In genomic region chr3:90129710-90130109, GRCh38 we compare ENCODE assay signal across 30 cellular contexts.
"Had no signal": no experiment of that assay in that cellular context is flagged by ENCODE, and none has a peak within 500 bp of the region (broad histone marks: within the 10 kb centered on the region; RNA-seq: fewer than 3 reads in every experiment).

No MANE protein-coding gene starts in this region.

- H3K4me3 ChIP-seq: neural progenitor cell, ovary, psoas muscle, skin epidermis, smooth muscle cell, spleen, thoracic aorta, thyroid gland, tibial nerve, upper lobe of left lung, vagina had no signal

- H3K4me2 ChIP-seq: neural progenitor cell had no signal

- FAIRE-seq: urothelium cell line had no signal

- H3K4me1 ChIP-seq: neural progenitor cell, parathyroid adenoma, psoas muscle, spleen, thyroid gland, tibial nerve, upper lobe of left lung, vagina had no signal

- H3K4me1 Mint-ChIP-seq: natural killer cell; stimulated activated memory B cell treated with anti-CD40 and anti-IgM and Interleukin-4, amounts not matched to agents 10 μg/mL and 1 μg/mL and 100 μg/mL, for 72 hours; stimulated activated naive CD8-positive, alpha-beta T cell treated with anti-CD3 and anti-CD28 coated beads, Interleukin-15, amount 100 ng/mL, for 72 hours had no signal

- H3K79me2 ChIP-seq: parathyroid adenoma had no signal

- H3K27me3 ChIP-seq: neural progenitor cell, ovary, spleen, thyroid gland, tibial nerve, upper lobe of left lung, vagina had no signal

- H3K36me3 ChIP-seq: neural progenitor cell, ovary, spleen, thoracic aorta, thyroid gland, tibial nerve, upper lobe of left lung, vagina had no signal

- DNase-seq: natural killer cell; occipital lobe; ovary; posterior cingulate gyrus; psoas muscle; right cardiac atrium; spleen; stimulated activated CD4-positive, alpha-beta T cell treated with anti-CD3 and anti-CD28 coated beads, Interleukin-12 subunit alpha, Interleukin-12 subunit beta, amount 100 ng/mL, for 4 hours; stimulated activated CD4-positive, alpha-beta T cell treated with anti-CD3 and anti-CD28 coated beads, Interleukin-1b, Interleukin-23, amount 100 ng/mL, for 48 hours; stimulated activated CD4-positive, alpha-beta T cell treated with anti-CD3 and anti-CD28 coated beads, Interleukin-4, amount 100 ng/mL, for 1 hour; stimulated activated CD4-positive, alpha-beta T cell treated with anti-CD3 and anti-CD28 coated beads, Interleukin-4, amount 100 ng/mL, for 4 hours; stimulated activated CD8-positive, alpha-beta memory T cell treated with anti-CD3 and anti-CD28 coated beads, Interleukin-4, amount 100 ng/mL, for 48 hours; stimulated activated naive CD4-positive, alpha-beta T cell; stimulated activated naive CD8-positive, alpha-beta T cell treated with anti-CD3 and anti-CD28 coated beads, Interleukin-15, amount 100 ng/mL, for 72 hours; stimulated activated naive CD8-positive, alpha-beta T cell treated with anti-CD3 and anti-CD28 coated beads, Interleukin-15, Interleukin-2, amounts not matched to agents 100 U/mL and 50 U/mL, for 24 hours; substantia nigra; thyroid gland; trophoblast cell; upper lobe of left lung had no signal

- H2AFZ ChIP-seq: neural progenitor cell, parathyroid adenoma had no signal

- H3K36me3 Mint-ChIP-seq: neural progenitor cell; stimulated activated memory B cell treated with anti-CD40 and anti-IgM and Interleukin-4, amounts not matched to agents 10 μg/mL and 1 μg/mL and 100 μg/mL, for 72 hours had no signal

- H3K27ac Mint-ChIP-seq: natural killer cell; nephron; neural progenitor cell; progenitor cell of endocrine pancreas; stimulated activated memory B cell treated with anti-CD40 and anti-IgM and Interleukin-4, amounts not matched to agents 10 μg/mL and 1 μg/mL and 100 μg/mL, for 72 hours; stimulated activated naive CD8-positive, alpha-beta T cell treated with anti-CD3 and anti-CD28 coated beads, Interleukin-15, amount 100 ng/mL, for 72 hours had no signal

- H3K9ac ChIP-seq: neural progenitor cell, parathyroid adenoma had no signal

- H3K27ac ChIP-seq: neural progenitor cell, ovary, parathyroid adenoma, psoas muscle, skin epidermis, spleen, thoracic aorta, thyroid gland, tibial nerve, upper lobe of left lung, vagina had no signal

- H3K27me3 Mint-ChIP-seq: progenitor cell of endocrine pancreas; stimulated activated memory B cell treated with anti-CD40 and anti-IgM and Interleukin-4, amounts not matched to agents 10 μg/mL and 1 μg/mL and 100 μg/mL, for 72 hours; stimulated activated naive CD8-positive, alpha-beta T cell treated with anti-CD3 and anti-CD28 coated beads, Interleukin-15, amount 100 ng/mL, for 72 hours had no signal

- H3K4me3 Mint-ChIP-seq: natural killer cell; nephron; neural progenitor cell; stimulated activated memory B cell treated with anti-CD40 and anti-IgM and Interleukin-4, amounts not matched to agents 10 μg/mL and 1 μg/mL and 100 μg/mL, for 72 hours; stimulated activated naive CD8-positive, alpha-beta T cell treated with anti-CD3 and anti-CD28 coated beads, Interleukin-15, amount 100 ng/mL, for 72 hours had no signal

- H3K9me3 ChIP-seq: ovary, thyroid gland had no signal
